ENCODE assay signal across 15 cellular contexts in the genomic region with DNA sequence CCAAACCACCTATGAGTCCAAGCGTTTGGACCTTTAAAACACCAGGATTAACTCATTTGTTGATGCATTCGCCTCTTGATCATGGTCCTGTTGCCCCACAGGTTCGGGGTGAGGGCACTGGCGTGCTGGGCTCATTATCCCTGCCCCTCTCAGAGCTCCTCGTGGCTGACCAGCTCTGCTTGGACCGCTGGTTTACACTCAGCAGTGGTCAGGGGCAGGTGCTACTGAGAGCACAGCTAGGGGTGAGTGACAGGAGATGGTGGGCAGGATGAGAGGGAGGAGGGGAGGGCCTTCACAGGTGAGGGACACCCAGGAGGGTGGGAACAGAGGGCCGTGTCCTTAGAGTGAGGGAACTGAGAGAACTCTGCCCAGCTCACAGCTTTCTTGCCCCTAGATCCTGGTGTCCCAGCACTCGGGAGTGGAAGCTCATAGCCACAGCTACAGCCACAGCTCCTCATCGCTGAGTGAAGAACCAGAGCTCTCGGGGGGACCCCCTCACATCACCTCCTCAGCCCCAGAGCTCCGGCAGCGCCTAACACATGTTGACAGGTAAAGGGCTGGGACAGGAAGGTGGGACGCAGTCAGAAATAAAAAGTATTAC. TPM values are rescaled to one million over a fixed set of nuclear protein-coding genes. Genes with fewer than 3 reads are reported as not detected.
DNase-seq lines count a peak whose midpoint lies in the region; ATAC-seq and TF ChIP-seq lines count a peak whose summit lies in the region.
"Had no signal": no experiment of that assay in that cellular context is flagged by ENCODE, and none has a peak within 500 bp of the region (broad histone marks: within the 10 kb centered on the region; RNA-seq: fewer than 3 reads in every experiment).

No MANE protein-coding gene starts in this region.

- intact Hi-C loops in left ventricle myocardium inferior (cut with micrococcal nuclease) (no loop called here), left ventricle myocardium superior (cut with micrococcal nuclease) (no loop called here), esophagus squamous epithelium (cut with DNase I) (no loop called here), aorta (cut with DNase I) (no loop called here), posterior cingulate gyrus (cut with DNase I) (no loop called here)

- WGBS in esophagus squamous epithelium, 2 donors = 69 to 72% methylated on average over 4 to 6 of the region's 13 CpGs
- 87 to 89% methylated on average over 11 to 13 of the region's 13 CpGs for WGBS in upper lobe of left lung, 2 donors
- WGBS in aorta, 2 donors = 88 to 91% methylated on average over 13 of the region's 13 CpGs

- TF ChIP-seq POLR2A in esophagus squamous epithelium (IDR thresholded peaks at IDR 0.05) (no peak), upper lobe of left lung (IDR thresholded peaks at IDR 0.05) (no peak)

- no peak overlapping the region for H3K4me3 ChIP-seq in left ventricle myocardium inferior
- no peak overlapping the region for H3K4me3 ChIP-seq in esophagus squamous epithelium
- no peak overlapping the region for H3K4me3 ChIP-seq in upper lobe of left lung
- H3K4me3 ChIP-seq in aorta (ENCODE audit: low read length in 2 of 2) = no peak overlapping the region
- no peak overlapping the region for H3K4me3 ChIP-seq in coronary artery

- H3K27ac ChIP-seq in left ventricle myocardium inferior (replicated peaks) (peak overlapping the region; percentile 89), esophagus squamous epithelium (peak overlapping the region in 3 of 4 donors; percentile 54 to 67 (median 58)), upper lobe of left lung (peak overlapping the region in 3 of 4 donors; percentile 65 to 81 (median 73)), aorta (ENCODE audit: low read depth in 1 of 2, low read length in 2 of 2) (no peak overlapping the region), coronary artery (peak overlapping the region in 1 of 2 donors; percentile 64)

- H3K4me1 Mint-ChIP-seq in activated CD4-positive, alpha-beta memory T cell treated with anti-CD3 and anti-CD28 coated beads, Interleukin-2, amount 10 ng/mL, durations not matched to agents 7 days and 5 days = peaks cover 62% of the 10 kb centered on the region
- H3K4me1 Mint-ChIP-seq: neural crest cell had no signal

- H3K36me3 ChIP-seq in left ventricle myocardium inferior = peaks cover 74% of the 10 kb centered on the region
- peaks cover 24 to 80% (median 39%) of the 10 kb centered on the region in 3 donors for H3K36me3 ChIP-seq in esophagus squamous epithelium
- peaks cover 17 to 79% (median 59%) of the 10 kb centered on the region in 4 donors for H3K36me3 ChIP-seq in upper lobe of left lung
- H3K36me3 ChIP-seq in aorta (ENCODE audit: control insufficient read depth in 1 of 2, insufficient read depth in 2 of 2, low read length in 1 of 2) = peaks cover 6 to 17% of the 10 kb centered on the region in 2 donors

- H3K27ac Mint-ChIP-seq in activated CD4-positive, alpha-beta memory T cell treated with anti-CD3 and anti-CD28 coated beads, Interleukin-2, amount 10 ng/mL, durations not matched to agents 7 days and 5 days = peak overlapping the region; percentile 49

- no peaks in the 10 kb centered on the region for H3K9me3 Mint-ChIP-seq in activated CD4-positive, alpha-beta memory T cell treated with anti-CD3 and anti-CD28 coated beads, Interleukin-2, amount 10 ng/mL, durations not matched to agents 7 days and 5 days
- H3K9me3 Mint-ChIP-seq: IgD-negative memory B cell, neural crest cell had no signal

- no peaks in the 10 kb centered on the region for H3K27me3 ChIP-seq in left ventricle myocardium inferior (ENCODE audit: low read depth)
- H3K27me3 ChIP-seq in esophagus squamous epithelium = no peaks in the 10 kb centered on the region
- no peaks in the 10 kb centered on the region for H3K27me3 ChIP-seq in upper lobe of left lung
- no peaks in the 10 kb centered on the region for H3K27me3 ChIP-seq in aorta (ENCODE audit: control insufficient read depth in 1 of 2, insufficient read depth in 2 of 2, low read length in 1 of 2)

- ATAC-seq in left ventricle myocardium superior = no peak
- ATAC-seq in upper lobe of left lung (ENCODE audit: low FRiP score in 2 of 2) = no peak
- no peak for ATAC-seq in aorta (ENCODE audit: low FRiP score)
- ATAC-seq: PC-3 had no signal

- H3K27me3 Mint-ChIP-seq in activated CD4-positive, alpha-beta memory T cell treated with anti-CD3 and anti-CD28 coated beads, Interleukin-2, amount 10 ng/mL, durations not matched to agents 7 days and 5 days = no peaks in the 10 kb centered on the region
- H3K27me3 Mint-ChIP-seq: IgD-negative memory B cell had no signal

- H3K9me3 ChIP-seq in left ventricle myocardium inferior (replicated peaks) (no peaks in the 10 kb centered on the region), esophagus squamous epithelium (no peaks in the 10 kb centered on the region), upper lobe of left lung (no peaks in the 10 kb centered on the region), aorta (ENCODE audit: control insufficient read depth, low read length) (no peaks in the 10 kb centered on the region)

- peaks cover 74% of the 10 kb centered on the region for H3K36me3 Mint-ChIP-seq in activated CD4-positive, alpha-beta memory T cell treated with anti-CD3 and anti-CD28 coated beads, Interleukin-2, amount 10 ng/mL, durations not matched to agents 7 days and 5 days (ENCODE audit: low read depth)

- TF ChIP-seq CTCF in left ventricle myocardium inferior (IDR thresholded peaks at IDR 0.05; ENCODE audit: borderline replicate concordance) (no peak), esophagus squamous epithelium (IDR thresholded peaks at IDR 0.05) (no peak), upper lobe of left lung (IDR thresholded peaks at IDR 0.05) (no peak), coronary artery (IDR thresholded peaks at IDR 0.05) (no peak)

- H3K4me3 Mint-ChIP-seq in activated CD4-positive, alpha-beta memory T cell treated with anti-CD3 and anti-CD28 coated beads, Interleukin-2, amount 10 ng/mL, durations not matched to agents 7 days and 5 days = no peak overlapping the region
- H3K4me3 Mint-ChIP-seq: neural crest cell had no signal

- POLR2A ChIA-PET in activated CD4-positive, alpha-beta memory T cell treated with anti-CD3 and anti-CD28 coated beads, Interleukin-2, amount 10 ng/mL, durations not matched to agents 7 days and 5 days (lab: Charles Lee) = interaction anchor here (0.9 to 3.2 kb wide), 4 partner anchors 9 to 27 kb away, joined by 4 to 18 read pairs (median 18); a partner anchor contains a TSS

- CTCF ChIA-PET in activated CD4-positive, alpha-beta memory T cell treated with anti-CD3 and anti-CD28 coated beads, Interleukin-2, amount 10 ng/mL, durations not matched to agents 7 days and 5 days (lab: Charles Lee) = interaction anchor here (1.0 to 4.3 kb wide), 5 partner anchors 9 to 47 kb away, joined by 3 to 14 read pairs (median 5); a partner anchor contains a TSS

- DNase-seq in left ventricle myocardium inferior (no peak), left ventricle myocardium superior (no peak), esophagus squamous epithelium (lab: John Stamatoyannopoulos, UW) (no peak), upper lobe of left lung (no peak), aorta (no peak), coronary artery (ENCODE audit: low spot score) (no peak), posterior cingulate gyrus (no peak)
- no peak for DNase-seq in activated CD4-positive, alpha-beta memory T cell treated with anti-CD3 and anti-CD28 coated beads, Interleukin-2, amount 10 ng/mL, durations not matched to agents 7 days and 5 days
- DNase-seq: activated CD8-positive, alpha-beta memory T cell treated with anti-CD3 and anti-CD28 coated beads for 24 hours; Calu3; PC-3; SIG-M5; stimulated activated CD4-positive, alpha-beta T cell treated with anti-CD3 and anti-CD28 coated beads, Interleukin-12 subunit alpha, Interleukin-12 subunit beta, amount 100 ng/mL, for 4 hours had no signal

- no peak for TF ChIP-seq EP300 in upper lobe of left lung (IDR thresholded peaks at IDR 0.05)

- H3K4me1 ChIP-seq in left ventricle myocardium inferior (peaks cover 42% of the 10 kb centered on the region), esophagus squamous epithelium (peaks cover 0 to 45% (median 9%) of the 10 kb centered on the region in 3 donors), upper lobe of left lung (peaks cover 11 to 24% (median 17%) of the 10 kb centered on the region in 4 donors), aorta (ENCODE audit: control insufficient read depth in 1 of 2, insufficient read depth in 2 of 2, low read length in 2 of 2) (no peaks in the 10 kb centered on the region)

RNA-seq across cellular contexts. Expression of a gene that starts 10.1 kb away (rescaled TPM):
- total RNA-seq in left ventricle myocardium inferior (54.1 TPM), left ventricle myocardium superior (41.4 TPM), esophagus squamous epithelium (10 to 100 TPM; 26.3 to 51.0 (median 37.8) TPM), upper lobe of left lung (10 to 100 TPM; 10.5 to 38.4 (median 29.1) TPM), aorta (10 to 100 TPM; 30.2 to 34.2 TPM)
- 10 to 100 TPM; 60.4 to 63.2 TPM for total RNA-seq in activated CD4-positive, alpha-beta memory T cell treated with anti-CD3 and anti-CD28 coated beads, Interleukin-2, amount 10 ng/mL, durations not matched to agents 7 days and 5 days
- 100 to 1,000 TPM in 1 of 2 donors, 10 to 100 TPM in 1; 66.6 to 101 TPM for polyA plus RNA-seq in aorta

RNA-seq across cellular contexts. Expression of a gene that starts 14.2 kb away (rescaled TPM):
- total RNA-seq in left ventricle myocardium inferior (23.2 TPM), left ventricle myocardium superior (28.0 TPM), esophagus squamous epithelium (10 to 100 TPM; 42.6 to 70.8 (median 62.5) TPM), upper lobe of left lung (100 to 1,000 TPM in 5 of 6 donors, 10 to 100 TPM in 1; 73.9 to 132 (median 112) TPM), aorta (100 to 1,000 TPM; 103 to 106 TPM)
- total RNA-seq in activated CD4-positive, alpha-beta memory T cell treated with anti-CD3 and anti-CD28 coated beads, Interleukin-2, amount 10 ng/mL, durations not matched to agents 7 days and 5 days = 100 to 1,000 TPM; 266 to 279 TPM
- 10 to 100 TPM; 27.0 to 54.6 TPM for polyA plus RNA-seq in aorta

RNA-seq across cellular contexts. Expression of a gene that starts 15.9 kb away (rescaled TPM):
- total RNA-seq in left ventricle myocardium inferior (508 TPM), left ventricle myocardium superior (546 TPM), esophagus squamous epithelium (1,000 to 10,000 TPM; 1,011 to 2,279 (median 1,490) TPM), upper lobe of left lung (1,000 to 10,000 TPM in 5 of 6 donors, 100 to 1,000 TPM in 1; 665 to 1,935 (median 1,528) TPM), aorta (1,000 to 10,000 TPM; 1,811 to 3,292 TPM)
- 1,000 to 10,000 TPM; 1,594 to 1,602 TPM for total RNA-seq in activated CD4-positive, alpha-beta memory T cell treated with anti-CD3 and anti-CD28 coated beads, Interleukin-2, amount 10 ng/mL, durations not matched to agents 7 days and 5 days
- polyA plus RNA-seq in aorta = 1,000 to 10,000 TPM; 5,914 to 7,311 TPM

RNA-seq across cellular contexts. Expression of a gene that starts 24.2 kb away (rescaled TPM):
- total RNA-seq in left ventricle myocardium inferior = 4.9 TPM
- 5.5 TPM for total RNA-seq in left ventricle myocardium superior
- total RNA-seq in activated CD4-positive, alpha-beta memory T cell treated with anti-CD3 and anti-CD28 coated beads, Interleukin-2, amount 10 ng/mL, durations not matched to agents 7 days and 5 days = 10 to 100 TPM in 1 of 2 experiments, 1 to 10 TPM in 1; 8.0 to 10.3 TPM
- total RNA-seq in esophagus squamous epithelium = 1 to 10 TPM; 1.5 to 3.8 (median 2.3) TPM
- total RNA-seq in upper lobe of left lung = 10 to 100 TPM in 2 of 6 donors, 1 to 10 TPM in 4; 2.1 to 22.0 (median 6.4) TPM
- 1 to 10 TPM; 8.9 to 9.6 TPM for total RNA-seq in aorta
- 1 to 10 TPM; 1.8 to 3.1 TPM for polyA plus RNA-seq in aorta

RNA-seq across cellular contexts. Expression of a gene that starts 25.9 kb away (rescaled TPM):
- total RNA-seq in left ventricle myocardium inferior (1,892 TPM), left ventricle myocardium superior (1,980 TPM), esophagus squamous epithelium (1,000 to 10,000 TPM in 3 of 4 donors, 100 to 1,000 TPM in 1; 966 to 4,641 (median 3,066) TPM), upper lobe of left lung (1,000 to 10,000 TPM; 1,377 to 3,349 (median 3,110) TPM), aorta (1,000 to 10,000 TPM; 2,225 to 2,370 TPM)
- total RNA-seq in activated CD4-positive, alpha-beta memory T cell treated with anti-CD3 and anti-CD28 coated beads, Interleukin-2, amount 10 ng/mL, durations not matched to agents 7 days and 5 days = 1,000 to 10,000 TPM; 3,981 to 4,002 TPM
- 1,000 to 10,000 TPM; 5,850 to 7,278 TPM for polyA plus RNA-seq in aorta

Comparison
In these comparisons a context has a peak if more than half of its experiments do, and no peak if none do; other contexts are left out.
1. H3K27ac ChIP-seq: peak in left ventricle myocardium inferior (single experiment), esophagus squamous epithelium (3 of 4) and upper lobe of left lung (3 of 4); none in aorta (0 of 2).